Comparison of ENCODE assay signal across 11 cellular contexts in genomic region chr16:85308585-85309540, GRCh38.
DNase-seq lines count a peak whose midpoint lies in the region; ATAC-seq and TF ChIP-seq lines count a peak whose summit lies in the region.
"Had no signal": no experiment of that assay in that cellular context is flagged by ENCODE, and none has a peak within 500 bp of the region (broad histone marks: within the 10 kb centered on the region; RNA-seq: fewer than 3 reads in every experiment).

No MANE protein-coding gene starts in this region.

- no peak overlapping the region for H3K9ac ChIP-seq in SK-N-MC (ENCODE audit: insufficient read length)

- TF ChIP-seq CTCF in left ventricle myocardium inferior (IDR thresholded peaks at IDR 0.05; ENCODE audit: borderline replicate concordance) = no peak
- no peak for TF ChIP-seq CTCF in right lobe of liver (IDR thresholded peaks at IDR 0.05)

- intact Hi-C loops in left ventricle myocardium inferior (cut with micrococcal nuclease) = no loop called here
- intact Hi-C loops in left cardiac atrium (cut with DNase I) = loop anchor here in 1 of 2 donors (10.0 kb wide), 1 partner anchor 306 kb away; the partner anchor contains the start of gene GSE1
- intact Hi-C loops in right lobe of liver (cut with DNase I) = no loop called here

- TF ChIP-seq POLR2A in right lobe of liver (IDR thresholded peaks at IDR 0.05) = no peak

- no peak for ATAC-seq in left cardiac atrium
- ATAC-seq in right lobe of liver = no peak
- no peak for ATAC-seq in GM21737 (IDR thresholded peaks at IDR 0.05; ENCODE audit: unreplicated experiment)

- H3K36me3 ChIP-seq in left ventricle myocardium inferior = no peaks in the 10 kb centered on the region
- no peaks in the 10 kb centered on the region for H3K36me3 ChIP-seq in SK-N-MC (ENCODE audit: insufficient read depth, low read length)
- H3K36me3 ChIP-seq in right lobe of liver = no peaks in the 10 kb centered on the region
- H3K36me3 ChIP-seq in thymus (ENCODE audit: control insufficient read depth, insufficient read depth) = no peaks in the 10 kb centered on the region

- WGBS in right lobe of liver (ENCODE audit: insufficient coverage, low coverage, low lambda C conversion rate, missing lambda C conversion rate) = 53% methylated on average over 7 of the region's 17 CpGs
- 24% methylated on average over 17 of the region's 17 CpGs for WGBS in thymus

- H3K4me3 ChIP-seq in left ventricle myocardium inferior (no peak overlapping the region), SK-N-MC (no peak overlapping the region), right lobe of liver (no peak overlapping the region), thymus (ENCODE audit: low read length) (no peak overlapping the region)
- H3K4me3 ChIP-seq: skin epidermis had no signal

- H3K27me3 ChIP-seq in left ventricle myocardium inferior (ENCODE audit: low read depth) (no peaks in the 10 kb centered on the region), right lobe of liver (no peaks in the 10 kb centered on the region), thymus (ENCODE audit: control insufficient read depth, insufficient read depth) (no peaks in the 10 kb centered on the region)

- DNase-seq in left ventricle myocardium inferior (no peak), left cardiac atrium (no peak), SK-N-MC (ENCODE audit: low read depth, low spot score) (no peak), right lobe of liver (no peak), NCI-H69 (lab: John Stamatoyannopoulos, UW) (no peak)
- no peak for DNase-seq in activated effector memory CD4-positive, alpha-beta T cell treated with anti-CD3 and anti-CD28 coated beads, Interleukin-2, amount 50 U/mL, for 16 hours
- DNase-seq: NCI-H1694; NK-92 treated with Interleukin-12 subunit alpha and Interleukin-12 subunit beta, amount 100 ng/mL, for 24 hours had no signal

- H3K9me3 ChIP-seq in left ventricle myocardium inferior (replicated peaks) = no peaks in the 10 kb centered on the region
- H3K9me3 ChIP-seq in SK-N-MC (ENCODE audit: low read depth, low read length) = no peaks in the 10 kb centered on the region
- no peaks in the 10 kb centered on the region for H3K9me3 ChIP-seq in right lobe of liver
- H3K9me3 ChIP-seq in thymus (ENCODE audit: control insufficient read depth) = no peaks in the 10 kb centered on the region

- H3K27ac ChIP-seq in left ventricle myocardium inferior (replicated peaks) (peak overlapping the region; percentile 71), SK-N-MC (0 out of 2 replicates have a peak overlapping the region, but pooled peaks have one; percentile 13), right lobe of liver (peak overlapping the region in 2 of 3 donors; percentile 39 to 77), thymus (ENCODE audit: low read depth) (peak overlapping the region; percentile 52)

- H3K4me1 ChIP-seq in left ventricle myocardium inferior (peaks cover 75% of the 10 kb centered on the region), right lobe of liver (peaks cover 3 to 41% (median 19%) of the 10 kb centered on the region in 4 donors), thymus (ENCODE audit: control insufficient read depth, insufficient read depth, low read length) (peaks cover 66% of the 10 kb centered on the region)

Comparison
In these comparisons a context has a peak if more than half of its experiments do, and no peak if none do; other contexts are left out.
1. H3K27ac ChIP-seq: peak in every context shown above with its lines; median percentile 71 in left ventricle myocardium inferior; 58 in right lobe of liver; 52 in thymus; 13 in SK-N-MC.